In the genomic region with DNA sequence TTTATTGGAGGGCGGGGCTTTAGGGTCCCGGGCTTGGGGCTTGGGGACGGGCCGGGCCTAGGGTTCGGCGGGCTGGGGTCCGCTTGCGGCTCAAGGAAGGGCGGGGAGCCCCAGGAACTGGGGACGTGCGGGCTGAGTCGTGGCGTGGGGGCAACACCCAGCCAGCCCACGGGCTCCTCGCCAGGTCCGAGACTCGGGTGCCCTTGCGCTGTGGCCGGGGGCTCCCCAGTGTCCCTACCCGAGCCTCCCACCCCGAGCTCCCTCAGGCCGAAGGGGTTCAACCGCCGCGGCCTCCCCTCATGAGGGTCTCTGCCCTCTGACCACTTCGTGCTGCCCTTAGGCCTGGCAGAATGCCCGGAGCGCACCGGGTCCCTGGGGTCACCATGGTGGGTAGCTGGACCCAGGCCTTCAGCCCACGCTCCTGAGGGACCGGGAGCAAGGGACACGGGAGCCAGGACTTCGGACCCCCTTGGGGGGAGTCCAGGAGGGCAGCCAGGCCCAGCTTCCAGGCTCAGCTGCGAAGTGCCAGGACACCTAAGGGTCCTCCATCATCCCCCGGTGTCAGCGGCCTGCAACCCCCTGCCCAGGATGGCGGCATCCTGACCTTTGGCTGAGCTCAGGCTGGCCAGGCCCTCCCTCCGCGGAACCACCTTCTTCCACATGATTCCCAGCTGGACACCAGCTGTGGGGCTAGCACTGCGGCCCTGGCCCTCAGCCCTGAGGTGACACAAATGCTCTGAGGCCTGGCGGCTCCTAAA, we compare ENCODE assay signal across 12 cellular contexts. TPM values are rescaled to one million over a fixed set of nuclear protein-coding genes. Genes with fewer than 3 reads are reported as not detected.
DNase-seq lines count a peak whose midpoint lies in the region; ATAC-seq and TF ChIP-seq lines count a peak whose summit lies in the region.
"Had no signal": no experiment of that assay in that cellular context is flagged by ENCODE, and none has a peak within 500 bp of the region (broad histone marks: within the 10 kb centered on the region; RNA-seq: fewer than 3 reads in every experiment).

No MANE protein-coding gene starts in this region.

- H3K36me3 Mint-ChIP-seq in Caco-2 (ENCODE audit: insufficient read depth, unreplicated experiment) = peaks cover 40% of the 10 kb centered on the region
- peaks cover 5% of the 10 kb centered on the region for H3K36me3 Mint-ChIP-seq in central memory CD8-positive, alpha-beta T cell (ENCODE audit: insufficient read depth)

- WGBS in psoas muscle, 3 donors = 65 to 78% (median 72%) methylated on average over 35 to 41 of the region's 41 CpGs

- H3K4me3 ChIP-seq in Caco-2 (ENCODE audit: low read depth, low read length) = no peak overlapping the region
- peak overlapping the region; percentile 18 for H3K4me3 ChIP-seq in iPS-15b (ENCODE audit: low read depth, low read length)
- H3K4me3 ChIP-seq in psoas muscle = no peak overlapping the region

- BruUV-seq in Caco-2 (replicated peaks; lab: Mats Ljungman, UMichigan) = no TSS peak

- H3K9me3 Mint-ChIP-seq in Caco-2 (ENCODE audit: unreplicated experiment) = no peaks in the 10 kb centered on the region
- no peaks in the 10 kb centered on the region for H3K9me3 Mint-ChIP-seq in central memory CD8-positive, alpha-beta T cell
- H3K9me3 Mint-ChIP-seq: stimulated activated naive CD8-positive, alpha-beta T cell treated with anti-CD3 and anti-CD28 coated beads, Interleukin-15, Interleukin-2, amounts not matched to agents 100 ng/mL and 50 ng/mL, for 24 hours had no signal

- no peak overlapping the region for H3K27ac ChIP-seq in psoas muscle

- H3K4me1 ChIP-seq in Caco-2 (peaks cover 39% of the 10 kb centered on the region), iPS-15b (ENCODE audit: control insufficient read depth, insufficient read depth, low read length) (no peaks in the 10 kb centered on the region), psoas muscle (peaks cover 4% of the 10 kb centered on the region)

- H3K4me1 Mint-ChIP-seq in Caco-2 (ENCODE audit: low read depth, unreplicated experiment) = peaks cover 26% of the 10 kb centered on the region
- H3K4me1 Mint-ChIP-seq in central memory CD8-positive, alpha-beta T cell = peaks cover 16% of the 10 kb centered on the region

- CTCF ChIA-PET in Caco-2 (lab: Charles Lee) = interaction anchor here (0.7 to 1.2 kb wide), 5 partner anchors 10 to 28 kb away, joined by 3 to 7 read pairs (median 4); no protein-coding TSS in a partner anchor

- intact Hi-C loops in Caco-2 (cut with micrococcal nuclease; ENCODE audit: unreplicated experiment) (no loop called here), psoas muscle (cut with DNase I) (no loop called here)

- H3K27ac Mint-ChIP-seq in Caco-2 (ENCODE audit: unreplicated experiment) = peak overlapping the region; percentile 85
- H3K27ac Mint-ChIP-seq in central memory CD8-positive, alpha-beta T cell (ENCODE audit: low read depth) = no peak overlapping the region

- H3K9me3 ChIP-seq in Caco-2 = no peaks in the 10 kb centered on the region
- no peaks in the 10 kb centered on the region for H3K9me3 ChIP-seq in iPS-15b (ENCODE audit: control insufficient read depth, insufficient read depth, low read length)
- no peaks in the 10 kb centered on the region for H3K9me3 ChIP-seq in psoas muscle

- H3K27me3 Mint-ChIP-seq in Caco-2 (ENCODE audit: insufficient read depth, unreplicated experiment) = no peaks in the 10 kb centered on the region
- no peaks in the 10 kb centered on the region for H3K27me3 Mint-ChIP-seq in central memory CD8-positive, alpha-beta T cell
- H3K27me3 Mint-ChIP-seq: stimulated activated naive CD8-positive, alpha-beta T cell treated with anti-CD3 and anti-CD28 coated beads, Interleukin-15, Interleukin-2, amounts not matched to agents 100 ng/mL and 50 ng/mL, for 24 hours had no signal

- H3K36me3 ChIP-seq in Caco-2 (ENCODE audit: control insufficient read depth, insufficient read depth, low read length) = peaks cover 10% of the 10 kb centered on the region
- H3K36me3 ChIP-seq in iPS-15b (ENCODE audit: control insufficient read depth, insufficient read depth, low read length) = peaks cover 26% of the 10 kb centered on the region
- peaks cover 4 to 19% of the 10 kb centered on the region in 2 donors for H3K36me3 ChIP-seq in psoas muscle (ENCODE audit: insufficient read depth in 1 of 2, low read depth in 1 of 2)

- H3K9ac ChIP-seq in iPS-15b (ENCODE audit: low read depth, low read length) = no peak overlapping the region

- H3K4me3 Mint-ChIP-seq in Caco-2 (ENCODE audit: unreplicated experiment) = peak overlapping the region; percentile 81
- peak overlapping the region; percentile 63 for H3K4me3 Mint-ChIP-seq in central memory CD8-positive, alpha-beta T cell

- DNase-seq in Caco-2 = no peak
- DNase-seq in central memory CD8-positive, alpha-beta T cell (ENCODE audit: low spot score in 2 of 2) = no peak
- DNase-seq in psoas muscle = peak; percentile 52 to 62
- DNase-seq in NCI-H2029 treated with DMSO at 0.1 percent for 48 hours (lab: John Stamatoyannopoulos, UW) = no peak

- H3K27me3 ChIP-seq in Caco-2 (replicated peaks; ENCODE audit: control insufficient read depth, insufficient read depth, low read length) = no peaks in the 10 kb centered on the region
- peaks cover 6% of the 10 kb centered on the region for H3K27me3 ChIP-seq in iPS-15b (ENCODE audit: control insufficient read depth, insufficient read depth, low read length)
- H3K27me3 ChIP-seq in psoas muscle (ENCODE audit: insufficient read depth in 3 of 3, low read length in 2 of 3) = peaks cover 0 to 8% (median 0%) of the 10 kb centered on the region in 3 donors

- TF ChIP-seq CTCF in Caco-2 (IDR thresholded peaks at IDR 0.05; ENCODE audit: insufficient read depth in 1 of 2, low read depth in 1 of 2, low read length in 1 of 2, severe bottlenecking in 1 of 2, unreplicated experiment in 1 of 2) (no peak), psoas muscle (IDR thresholded peaks at IDR 0.05) (no peak)

- no peak for ATAC-seq in central memory CD8-positive, alpha-beta T cell (replicated peaks; ENCODE audit: extremely low read depth, poor library complexity, severe bottlenecking)
- peak in 1 of 4 donors; percentile 5 for ATAC-seq in psoas muscle
- no peak for ATAC-seq in HG02610 (IDR thresholded peaks at IDR 0.05; ENCODE audit: unreplicated experiment)
- ATAC-seq in HG02678 (IDR thresholded peaks at IDR 0.05; ENCODE audit: unreplicated experiment) = no peak
- no peak for ATAC-seq in HG02981 (IDR thresholded peaks at IDR 0.05; ENCODE audit: unreplicated experiment)

- POLR2A ChIA-PET in Caco-2 (lab: Charles Lee) = interaction anchor here (0.8 to 1.9 kb wide), 9 partner anchors 10 to 101 kb away, joined by 3 to 14 read pairs (median 3); partner anchors contain the start of genes ECHS1 and PAOX

RNA-seq across cellular contexts. Expression of gene FUOM, which starts 0.5 kb away (rescaled TPM):
- 108 and 119 TPM in 2 replicates for total RNA-seq in Caco-2 (2022)
- total RNA-seq in psoas muscle = 1 to 10 TPM; 3.0 to 6.7 (median 4.5) TPM
- polyA plus RNA-seq in psoas muscle = 1 to 10 TPM; 5.4 to 9.1 (median 8.6) TPM

RNA-seq across cellular contexts. Expression of gene PRAP1, which starts 11.2 kb away (rescaled TPM):
- total RNA-seq in Caco-2 (2022) (0.34 TPM in 1 of 2 replicates, not detected in the other), psoas muscle (not detected)
- under 1 TPM in 2 of 3 donors, not detected in 1; 0.14 to 0.64 TPM for polyA plus RNA-seq in psoas muscle
- total RNA-seq: HT1080, lung microvascular endothelial cell had no signal
- polyA plus RNA-seq: CD14-positive monocyte had no signal

RNA-seq across cellular contexts. Expression of gene ECHS1, which starts 14.8 kb away (rescaled TPM):
- total RNA-seq in Caco-2 (2022) (232 and 247 TPM in 2 replicates), psoas muscle (100 to 1,000 TPM in 3 of 4 donors, 10 to 100 TPM in 1; 83.2 to 151 (median 120) TPM)
- 100 to 1,000 TPM; 107 to 131 (median 123) TPM for polyA plus RNA-seq in psoas muscle

RNA-seq across cellular contexts. Expression of gene PAOX, which starts 20.7 kb away (rescaled TPM):
- total RNA-seq in Caco-2 (2022) (6.7 and 7.3 TPM in 2 replicates), psoas muscle (1 to 10 TPM; 3.1 to 5.2 (median 3.4) TPM)
- 1 to 10 TPM; 2.4 to 4.1 (median 3.6) TPM for polyA plus RNA-seq in psoas muscle

RNA-seq across cellular contexts. Expression of gene CALY, which starts 21.6 kb away (rescaled TPM):
- total RNA-seq in Caco-2 (2022) = not detected in 2 replicates
- total RNA-seq in psoas muscle = not detected
- under 1 TPM in 1 of 3 donors, not detected in 2; 0.05 TPM for polyA plus RNA-seq in psoas muscle
- total RNA-seq: lung microvascular endothelial cell had no signal
- polyA plus RNA-seq: CD14-positive monocyte had no signal

Comparison
In these comparisons a context has a peak if more than half of its experiments do, and no peak if none do; other contexts are left out.
1. DNase-seq: peak in psoas muscle (2 of 2); none in Caco-2 (0 of 2), central memory CD8-positive, alpha-beta T cell (0 of 2) and NCI-H2029 treated with DMSO at 0.1 percent for 48 hours (single experiment).
2. RNA of gene FUOM, which starts 0.5 kb away (total RNA-seq): 108 to 119 TPM in Caco-2; 3.0 to 6.7 TPM in psoas muscle; every median in the first group is over 10 times any median in the second.